ENCODE assay signal across 9 cellular contexts in genomic region chr1:158506369-158506987, GRCh38. TPM values are rescaled to one million over a fixed set of nuclear protein-coding genes. Genes with fewer than 3 reads are reported as not detected.
DNase-seq lines count a peak whose midpoint lies in the region; ATAC-seq and TF ChIP-seq lines count a peak whose summit lies in the region.
"Had no signal": no experiment of that assay in that cellular context is flagged by ENCODE, and none has a peak within 500 bp of the region (broad histone marks: within the 10 kb centered on the region; RNA-seq: fewer than 3 reads in every experiment).

No MANE protein-coding gene starts in this region.

- peak in 2 of 5 donors; percentile 12 to 38 for DNase-seq in heart left ventricle
- DNase-seq in Right ventricle myocardium superior, result no peak
- DNase-seq in OCI-M1 (lab: John Stamatoyannopoulos, UW), result peak; percentile 74
- DNase-seq in activated naive CD8-positive, alpha-beta T cell treated with anti-CD3 and anti-CD28 coated beads for 36 hours, result peak; percentile 14
- DNase-seq in right lobe of liver, result peak in 1 of 3 donors; percentile 34
- no peak for DNase-seq in superior temporal gyrus (ENCODE audit: extremely low spot score)

- TF ChIP-seq CTCF in heart left ventricle (IDR thresholded peaks at IDR 0.05) (peak in 9 of 12 donors; percentile 8 to 53 (median 28)), right lobe of liver (IDR thresholded peaks at IDR 0.05) (peak; percentile 34 to 47 (median 38))

- TF ChIP-seq POLR2A in heart left ventricle (IDR thresholded peaks at IDR 0.05) (no peak), right lobe of liver (IDR thresholded peaks at IDR 0.05) (no peak)

- no peak overlapping the region for H3K27ac Mint-ChIP-seq in activated naive CD8-positive, alpha-beta T cell treated with anti-CD3 and anti-CD28 coated beads for 36 hours

- H3K27ac ChIP-seq in heart left ventricle, result no peak overlapping the region
- no peak overlapping the region for H3K27ac ChIP-seq in right lobe of liver
- H3K27ac ChIP-seq: body of pancreas had no signal

- H3K4me3 ChIP-seq in heart left ventricle, result no peak overlapping the region
- H3K4me3 ChIP-seq in right lobe of liver, result no peak overlapping the region
- H3K4me3 ChIP-seq: body of pancreas had no signal

- H3K27me3 Mint-ChIP-seq in activated naive CD8-positive, alpha-beta T cell treated with anti-CD3 and anti-CD28 coated beads for 36 hours, result peaks cover 23% of the 10 kb centered on the region

- ATAC-seq in heart left ventricle (no peak), Right ventricle myocardium superior (ENCODE audit: poor library complexity) (no peak), right lobe of liver (peak in 3 of 4 donors; percentile 47 to 72 (median 71)), HG02973 (IDR thresholded peaks at IDR 0.05; ENCODE audit: unreplicated experiment) (no peak), HG03571 (IDR thresholded peaks at IDR 0.05; ENCODE audit: unreplicated experiment) (no peak)
- ATAC-seq: body of pancreas had no signal

- WGBS in heart left ventricle, 4 donors, result 27 to 49% (median 33%) methylated on average over 1 of the region's 1 CpG
- 0% methylated on average over 1 of the region's 1 CpG for WGBS in right lobe of liver (ENCODE audit: insufficient coverage, low coverage, low lambda C conversion rate, missing lambda C conversion rate)

- intact Hi-C loops in heart left ventricle (cut with DNase I) (loop anchor here in 3 of 10 donors (2.0 to 10.0 kb wide), 5 partner anchors 138 to 568 kb away; partner anchors contain the start of gene AIM2 (in 1 of the 3)), Right ventricle myocardium superior (cut with DNase I) (no loop called here), right lobe of liver (cut with DNase I) (no loop called here)

- peaks cover 0 to 12% (median 0%) of the 10 kb centered on the region in 12 donors for H3K4me1 ChIP-seq in heart left ventricle
- no peaks in the 10 kb centered on the region for H3K4me1 ChIP-seq in right lobe of liver
- H3K4me1 ChIP-seq: body of pancreas had no signal

- H3K9me3 ChIP-seq in heart left ventricle, result no peaks in the 10 kb centered on the region
- no peaks in the 10 kb centered on the region for H3K9me3 ChIP-seq in right lobe of liver
- H3K9me3 ChIP-seq: body of pancreas had no signal

- H3K4me3 Mint-ChIP-seq in activated naive CD8-positive, alpha-beta T cell treated with anti-CD3 and anti-CD28 coated beads for 36 hours, result no peak overlapping the region

- peaks cover 11% of the 10 kb centered on the region for H3K9me3 Mint-ChIP-seq in activated naive CD8-positive, alpha-beta T cell treated with anti-CD3 and anti-CD28 coated beads for 36 hours

- H3K27me3 ChIP-seq in heart left ventricle (peaks cover 0 to 4% (median 0%) of the 10 kb centered on the region in 9 donors), right lobe of liver (no peaks in the 10 kb centered on the region)
- H3K27me3 ChIP-seq: body of pancreas had no signal

- no peaks in the 10 kb centered on the region for H3K4me1 Mint-ChIP-seq in activated naive CD8-positive, alpha-beta T cell treated with anti-CD3 and anti-CD28 coated beads for 36 hours

- no peaks in the 10 kb centered on the region for H3K36me3 ChIP-seq in heart left ventricle
- no peaks in the 10 kb centered on the region for H3K36me3 ChIP-seq in right lobe of liver

- H3K36me3 Mint-ChIP-seq in activated naive CD8-positive, alpha-beta T cell treated with anti-CD3 and anti-CD28 coated beads for 36 hours, result no peaks in the 10 kb centered on the region

RNA-seq across cellular contexts. Expression of gene OR10R2, which starts 34.5 kb away (rescaled TPM):
- total RNA-seq in heart left ventricle (not detected), Right ventricle myocardium superior (not detected), right lobe of liver (not detected)
- polyA plus RNA-seq in heart left ventricle, result not detected
- total RNA-seq in activated naive CD8-positive, alpha-beta T cell treated with anti-CD3 and anti-CD28 coated beads for 36 hours, result not detected
- total RNA-seq: body of pancreas had no signal

RNA-seq across cellular contexts. Expression of gene OR10K1, which starts 44.8 kb away (rescaled TPM):
- total RNA-seq in heart left ventricle, result not detected
- polyA plus RNA-seq in heart left ventricle, result not detected
- total RNA-seq in Right ventricle myocardium superior, result not detected
- total RNA-seq in activated naive CD8-positive, alpha-beta T cell treated with anti-CD3 and anti-CD28 coated beads for 36 hours, result not detected
- not detected for total RNA-seq in right lobe of liver
- total RNA-seq: body of pancreas had no signal

RNA-seq across cellular contexts. Expression of gene OR6Y1, which starts 47.7 kb away (rescaled TPM):
- total RNA-seq in heart left ventricle, result not detected
- not detected for polyA plus RNA-seq in heart left ventricle
- not detected for total RNA-seq in Right ventricle myocardium superior
- not detected for total RNA-seq in activated naive CD8-positive, alpha-beta T cell treated with anti-CD3 and anti-CD28 coated beads for 36 hours
- total RNA-seq in right lobe of liver, result not detected
- total RNA-seq: body of pancreas had no signal

Comparison
In these comparisons a context has a peak if more than half of its experiments do, and no peak if none do; other contexts are left out.
1. ATAC-seq: peak in right lobe of liver (3 of 4); none in heart left ventricle (0 of 4), Right ventricle myocardium superior (single experiment), HG02973 (single experiment) and HG03571 (single experiment).
2. DNase-seq: peak in OCI-M1 (single experiment) and activated naive CD8-positive, alpha-beta T cell treated with anti-CD3 and anti-CD28 coated beads for 36 hours (single experiment); none in Right ventricle myocardium superior (single experiment) and superior temporal gyrus (single experiment).